ENCODE assay signal across 16 cellular contexts in genomic region chr6:54980511-54981275, GRCh38.
A peak's percentile ranks its signal among the peaks of the same experiment; 100 is the strongest.
DNase-seq lines count a peak whose midpoint lies in the region; TF ChIP-seq lines count a peak whose summit lies in the region.
"Had no signal": no experiment of that assay in that cellular context is flagged by ENCODE, and none has a peak within 500 bp of the region (broad histone marks: within the 10 kb centered on the region; RNA-seq: fewer than 3 reads in every experiment).

No MANE protein-coding gene starts in this region.

- H3K79me2 ChIP-seq in osteoblast (ENCODE audit: insufficient read depth, low read length): no peaks in the 10 kb centered on the region

- H3K4me3 ChIP-seq in choroid plexus epithelial cell (ENCODE audit: low read depth, low read length) (no peak overlapping the region), osteoblast (ENCODE audit: insufficient read depth, low read length) (no peak overlapping the region)
- H3K4me3 ChIP-seq: ascending aorta, left lung had no signal

- no peaks in the 10 kb centered on the region for H3K36me3 ChIP-seq in osteoblast (ENCODE audit: insufficient read depth, low read length)
- H3K36me3 ChIP-seq: ascending aorta, left lung had no signal

- no peak overlapping the region for H3K27ac ChIP-seq in osteoblast (ENCODE audit: low read depth, low read length)
- H3K27ac ChIP-seq: ascending aorta, left lung had no signal

- no peak overlapping the region for H3K4me2 ChIP-seq in osteoblast (ENCODE audit: insufficient read depth, low read length)

- no peaks in the 10 kb centered on the region for H3K27me3 ChIP-seq in osteoblast (ENCODE audit: insufficient read depth, low read length)
- H3K27me3 ChIP-seq: ascending aorta, left lung had no signal

- H3K9me3 ChIP-seq in osteoblast (ENCODE audit: low read depth, low read length): no peaks in the 10 kb centered on the region

- H4K20me1 ChIP-seq in osteoblast (ENCODE audit: insufficient read depth, low read length): no peaks in the 10 kb centered on the region

- no peak overlapping the region for H2AFZ ChIP-seq in osteoblast (ENCODE audit: low read length)

- DNase-seq in EH (ENCODE audit: low read depth) (peak; percentile 53), LHCN-M2 (ENCODE audit: low read depth) (peak; percentile 2), choroid plexus epithelial cell (ENCODE audit: low read depth) (peak; percentile 47), osteoblast (ENCODE audit: insufficient read length, low spot score, missing footprints) (peak; percentile 54), erythroblast (lab: John Stamatoyannopoulos, UW) (no peak), CD1c-positive myeloid dendritic cell (ENCODE audit: extremely low spot score) (no peak), AML-193 (lab: John Stamatoyannopoulos, UW) (no peak)
- DNase-seq: activated CD4-positive, alpha-beta T cell treated with anti-CD3 and anti-CD28 coated beads for 1 hour; activated gamma-delta T cell treated with Interleukin-2 at 50 U/mL for 16 hours; left lung; NCI-H1694 treated with DMSO at 0.1 percent for 48 hours; Right ventricle myocardium superior; stimulated activated CD4-positive, alpha-beta T cell treated with anti-CD3 and anti-CD28 coated beads, Interleukin-2, amount 100 ng/mL, for 48 hours; substantia nigra; T-helper 9 cell had no signal

- TF ChIP-seq POLR2A in erythroblast (IDR thresholded peaks at IDR 0.05; ENCODE audit: low read length): no peak

- H3K4me1 ChIP-seq in osteoblast (ENCODE audit: insufficient read depth, low read length): no peaks in the 10 kb centered on the region
- H3K4me1 ChIP-seq: ascending aorta, left lung had no signal

- TF ChIP-seq CTCF in choroid plexus epithelial cell (conservative IDR thresholded peaks at IDR 0.05; ENCODE audit: low read depth, low read length) (no peak), osteoblast (IDR thresholded peaks at IDR 0.05; ENCODE audit: extremely low read depth, low read depth, low read length) (no peak)

Comparison
In these comparisons a context has a peak if more than half of its experiments do, and no peak if none do; other contexts are left out.
1. DNase-seq: peak in EH (single experiment), LHCN-M2 (single experiment), choroid plexus epithelial cell (single experiment) and osteoblast (single experiment); none in erythroblast (0 of 2), CD1c-positive myeloid dendritic cell (single experiment) and AML-193 (0 of 2).